Comparison of ENCODE assay signal across 15 cellular contexts in genomic region chr17:10290046-10290445, GRCh38.
"Had no signal": no experiment of that assay in that cellular context is flagged by ENCODE, and none has a peak within 500 bp of the region (broad histone marks: within the 10 kb centered on the region; RNA-seq: fewer than 3 reads in every experiment).

No MANE protein-coding gene starts in this region.

- H3K4me3 ChIP-seq: transverse colon had no signal

- H3K9me3 ChIP-seq: transverse colon had no signal

- ATAC-seq: activated CD4-positive, alpha-beta T cell treated with anti-CD3 and anti-CD28 coated beads for 36 hours; left lobe of liver; stimulated activated memory B cell treated with anti-CD40 and anti-IgM and Interleukin-4, amounts not matched to agents 10 μg/mL and 1 μg/mL and 100 μg/mL, for 72 hours had no signal

- H3K4me1 ChIP-seq: transverse colon had no signal

- DNase-seq: activated CD4-positive, alpha-beta memory T cell treated with anti-CD3 and anti-CD28 coated beads, Interleukin-2, amount 10 ng/mL, durations not matched to agents 7 days and 5 days; activated CD4-positive, alpha-beta T cell treated with anti-CD3 and anti-CD28 coated beads for 36 hours; activated gamma-delta T cell; activated naive CD8-positive, alpha-beta T cell treated with anti-CD3 and anti-CD28 coated beads, Interleukin-2, amount 10 ng/mL, durations not matched to agents 7 days and 5 days; activated T-cell treated with anti-CD3 and anti-CD28 coated beads, Interleukin-2, amount 50 U/mL, for 48 hours; central memory CD4-positive, alpha-beta T cell; effector memory CD4-positive, alpha-beta T cell; small intestine; substantia nigra; T1000; transverse colon; WERI-Rb-1 had no signal

- H3K36me3 ChIP-seq: transverse colon, WERI-Rb-1 had no signal

- H3K27ac ChIP-seq: epithelial cell of prostate, transverse colon, WERI-Rb-1 had no signal
